In the genomic region with DNA sequence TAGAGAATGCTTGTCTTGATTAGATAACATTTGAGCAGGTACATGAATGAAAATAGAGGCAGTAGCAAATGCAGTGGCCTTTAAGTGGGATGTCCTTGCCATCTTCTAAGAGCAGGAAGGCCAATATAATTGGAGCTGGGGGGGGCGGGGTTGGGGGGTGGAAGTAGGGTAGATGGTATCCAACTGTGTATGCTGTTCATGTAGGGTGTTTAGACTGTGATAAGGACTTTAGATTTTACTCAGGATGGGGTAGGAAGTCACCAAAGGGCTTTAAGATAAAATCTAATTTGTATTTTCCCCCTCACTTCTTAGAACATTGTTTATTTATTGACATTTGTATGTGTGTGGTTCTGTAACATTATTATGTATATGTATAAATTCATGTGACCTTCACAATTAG, we compare ENCODE assay signal across 25 cellular contexts. TPM values are rescaled to one million over a fixed set of nuclear protein-coding genes. Genes with fewer than 3 reads are reported as not detected.
DNase-seq lines count a peak whose midpoint lies in the region; ATAC-seq and TF ChIP-seq lines count a peak whose summit lies in the region.
"Had no signal": no experiment of that assay in that cellular context is flagged by ENCODE, and none has a peak within 500 bp of the region (broad histone marks: within the 10 kb centered on the region; RNA-seq: fewer than 3 reads in every experiment).

No MANE protein-coding gene starts in this region.

- peaks cover 35% of the 10 kb centered on the region; the same call in 1 of the 2 replicates for H4K20me1 ChIP-seq in GM23338 (replicated peaks; ENCODE audit: insufficient read depth)

- H3K9me3 Mint-ChIP-seq in activated T-cell treated with anti-CD3 and anti-CD28 coated beads, Interleukin-2, amount 50 U/mL, for 4 hours: no peaks in the 10 kb centered on the region
- no peaks in the 10 kb centered on the region for H3K9me3 Mint-ChIP-seq in GM23338
- no peaks in the 10 kb centered on the region for H3K9me3 Mint-ChIP-seq in activated T-helper 17 cell treated with anti-CD3 and anti-CD28 coated beads, Interleukin-2, amount 50 U/mL, for 72 hours

- no peak overlapping the region for H3K18ac ChIP-seq in trophoblast cell (ENCODE audit: low read length)

- WGBS in trophoblast cell (ENCODE audit: extremely low coverage, insufficient coverage, insufficient read length): no CpG with 5 or more reads among the region's 1 CpG

- no peak overlapping the region for H3K14ac ChIP-seq in trophoblast cell (ENCODE audit: low read length)

- no peaks in the 10 kb centered on the region for H3K27me3 Mint-ChIP-seq in activated T-cell treated with anti-CD3 and anti-CD28 coated beads, Interleukin-2, amount 50 U/mL, for 4 hours (ENCODE audit: low read depth)
- no peaks in the 10 kb centered on the region for H3K27me3 Mint-ChIP-seq in GM23338 (ENCODE audit: insufficient read depth, low read depth, poor library complexity)
- no peaks in the 10 kb centered on the region for H3K27me3 Mint-ChIP-seq in activated T-helper 17 cell treated with anti-CD3 and anti-CD28 coated beads, Interleukin-2, amount 50 U/mL, for 72 hours

- H3K4me1 Mint-ChIP-seq in activated T-cell treated with anti-CD3 and anti-CD28 coated beads, Interleukin-2, amount 50 U/mL, for 4 hours (ENCODE audit: low read depth): peaks cover 90% of the 10 kb centered on the region
- H3K4me1 Mint-ChIP-seq in GM23338: peaks cover 63% of the 10 kb centered on the region
- peaks cover 57% of the 10 kb centered on the region for H3K4me1 Mint-ChIP-seq in activated T-helper 17 cell treated with anti-CD3 and anti-CD28 coated beads, Interleukin-2, amount 50 U/mL, for 72 hours

- no peak overlapping the region for H4K12ac ChIP-seq in trophoblast cell (ENCODE audit: low read depth, low read length)

- H3K4me3 Mint-ChIP-seq in activated T-cell treated with anti-CD3 and anti-CD28 coated beads, Interleukin-2, amount 50 U/mL, for 4 hours: peak overlapping the region; percentile 4
- no peak overlapping the region for H3K4me3 Mint-ChIP-seq in GM23338
- H3K4me3 Mint-ChIP-seq in activated T-helper 17 cell treated with anti-CD3 and anti-CD28 coated beads, Interleukin-2, amount 50 U/mL, for 72 hours: peak overlapping the region; percentile 89

- H3K4me1 ChIP-seq in GM23338 (ENCODE audit: insufficient read depth): peaks cover 65% of the 10 kb centered on the region
- peaks cover 2 to 9% of the 10 kb centered on the region in 2 experiments for H3K4me1 ChIP-seq in trophoblast cell (ENCODE audit: control insufficient read depth in 1 of 2, insufficient read depth in 2 of 2, low read length in 2 of 2)

- no peak overlapping the region for H3K27ac ChIP-seq in GM23338 (ENCODE audit: low read depth)
- H3K27ac ChIP-seq in trophoblast cell (ENCODE audit: low read depth, low read length): no peak overlapping the region
- H3K27ac ChIP-seq: spleen, stomach, upper lobe of right lung had no signal

- no peaks in the 10 kb centered on the region for H3F3A ChIP-seq in GM23338 (replicated peaks; ENCODE audit: low read depth)

- no peak overlapping the region for H2AK5ac ChIP-seq in trophoblast cell (ENCODE audit: low read length)

- no peak overlapping the region for H3K9ac ChIP-seq in trophoblast cell (ENCODE audit: low read length)

- DNase-seq in activated T-cell treated with anti-CD3 and anti-CD28 coated beads, Interleukin-2, amount 50 U/mL, for 4 hours: no peak
- no peak for DNase-seq in activated T-cell treated with anti-CD3 and anti-CD28 coated beads, Interleukin-2, amount 50 U/mL, for 1 hour
- DNase-seq in GM23338 (ENCODE audit: low spot score) (no peak), trophoblast cell (no peak), ecto neural progenitor cell (ENCODE audit: low spot score) (no peak)
- DNase-seq: ACHN; activated CD8-positive, alpha-beta memory T cell treated with anti-CD3 and anti-CD28 coated beads for 24 hours; activated effector memory CD4-positive, alpha-beta T cell treated with anti-CD3 and anti-CD28 coated beads, Interleukin-2, amount 50 U/mL, for 16 hours; aorta; C1 segment of cervical spinal cord; H7; mammary epithelial cell; MM.1S; NCI-H146; NCI-H2171; NCI-H524 treated with DMSO at 0.1 percent for 48 hours; retina; spleen; stimulated activated CD4-positive, alpha-beta T cell treated with anti-CD3 and anti-CD28 coated beads, Interleukin-4, amount 100 ng/mL, for 24 hours; stomach; upper lobe of right lung had no signal

- H3K36me3 Mint-ChIP-seq in activated T-cell treated with anti-CD3 and anti-CD28 coated beads, Interleukin-2, amount 50 U/mL, for 4 hours (ENCODE audit: insufficient read depth): peaks cover 17% of the 10 kb centered on the region
- H3K36me3 Mint-ChIP-seq in GM23338 (ENCODE audit: low read depth): no peaks in the 10 kb centered on the region
- peaks cover 86% of the 10 kb centered on the region for H3K36me3 Mint-ChIP-seq in activated T-helper 17 cell treated with anti-CD3 and anti-CD28 coated beads, Interleukin-2, amount 50 U/mL, for 72 hours (ENCODE audit: low read depth)

- ATAC-seq in activated T-cell treated with anti-CD3 and anti-CD28 coated beads, Interleukin-2, amount 50 U/mL, for 4 hours: peak in 1 of 2 donors; percentile 23
- ATAC-seq in GM23338 (no peak), GM21447 (IDR thresholded peaks at IDR 0.05; ENCODE audit: unreplicated experiment) (no peak), GM19351 (IDR thresholded peaks at IDR 0.05; ENCODE audit: unreplicated experiment) (no peak)
- peak; percentile 41 for ATAC-seq in activated T-helper 17 cell treated with anti-CD3 and anti-CD28 coated beads, Interleukin-2, amount 50 U/mL, for 72 hours (replicated peaks)
- ATAC-seq: Panc1, upper lobe of right lung had no signal

- H3K36me3 ChIP-seq in GM23338 (ENCODE audit: insufficient read depth): no peaks in the 10 kb centered on the region
- no peaks in the 10 kb centered on the region for H3K36me3 ChIP-seq in trophoblast cell (ENCODE audit: control insufficient read depth in 1 of 2, insufficient read depth in 2 of 2, low read length in 2 of 2)
- H3K36me3 ChIP-seq: spleen, stomach, upper lobe of right lung had no signal

- H3K79me2 ChIP-seq in GM23338 (replicated peaks; ENCODE audit: insufficient read depth) (peaks cover 100% of the 10 kb centered on the region), trophoblast cell (ENCODE audit: control insufficient read depth, insufficient read depth, low read length, poor library complexity) (peaks cover 13% of the 10 kb centered on the region)

- H3K27me3 ChIP-seq in GM23338 (ENCODE audit: insufficient read depth) (no peaks in the 10 kb centered on the region), trophoblast cell (ENCODE audit: insufficient read depth, low read length) (no peaks in the 10 kb centered on the region)
- H3K27me3 ChIP-seq: spleen, stomach, upper lobe of right lung had no signal

- no peaks in the 10 kb centered on the region for H3K9me2 ChIP-seq in GM23338 (ENCODE audit: insufficient read depth)

- H3K27ac Mint-ChIP-seq in GM23338: no peak overlapping the region
- H3K27ac Mint-ChIP-seq in activated T-helper 17 cell treated with anti-CD3 and anti-CD28 coated beads, Interleukin-2, amount 50 U/mL, for 72 hours: peak overlapping the region; percentile 16

- peak overlapping the region; percentile 62 for H3K4ac ChIP-seq in trophoblast cell (ENCODE audit: low read depth, low read length)

- no peak for TF ChIP-seq CTCF in GM23338 (conservative IDR thresholded peaks at IDR 0.05; ENCODE audit: low read depth in 2 of 2)

- 0 out of 2 replicates have a peak overlapping the region, but pooled peaks have one; percentile 15 for H3K4me2 ChIP-seq in GM23338
- H3K4me2 ChIP-seq in trophoblast cell (ENCODE audit: low read length): no peak overlapping the region

- H2BK5ac ChIP-seq in trophoblast cell (ENCODE audit: low read depth, low read length, poor library complexity): no peak overlapping the region

- H4K8ac ChIP-seq in trophoblast cell (ENCODE audit: low read depth, low read length): no peak overlapping the region

- H3K4me3 ChIP-seq in GM23338: no peak overlapping the region
- H3K4me3 ChIP-seq in trophoblast cell (ENCODE audit: low read depth, low read length): no peak overlapping the region
- H3K4me3 ChIP-seq: spleen, stomach, upper lobe of right lung had no signal

- no peak overlapping the region for H3K23ac ChIP-seq in trophoblast cell (ENCODE audit: low read length)

- H4K91ac ChIP-seq in trophoblast cell (ENCODE audit: low read depth, low read length): no peak overlapping the region

- H2BK120ac ChIP-seq in trophoblast cell (ENCODE audit: insufficient read depth, low read length, poor library complexity): no peak overlapping the region

- no peak overlapping the region for H2BK12ac ChIP-seq in trophoblast cell (ENCODE audit: low read length)

- no peaks in the 10 kb centered on the region for H3K9me3 ChIP-seq in trophoblast cell (ENCODE audit: insufficient read depth, low read depth, low read length)
- H3K9me3 ChIP-seq: spleen, stomach, upper lobe of right lung had no signal

- H3K79me1 ChIP-seq in trophoblast cell (ENCODE audit: low read length): peaks cover 2% of the 10 kb centered on the region

- H2AFZ ChIP-seq in GM23338: no peak overlapping the region
- H2AFZ ChIP-seq in trophoblast cell (ENCODE audit: insufficient read depth, low read length, poor library complexity): no peak overlapping the region

TF ChIP-seq in GM23338, 12 proteins besides CTCF, POLR2A, EP300 and RAD21 (continues in another document):
- TF ChIP-seq ETS1 (IDR thresholded peaks at IDR 0.05) (no peak), EZH2phosphoT487 (IDR thresholded peaks at IDR 0.05; ENCODE audit: unreplicated experiment) (no peak), NANOG (IDR thresholded peaks at IDR 0.05; ENCODE audit: borderline replicate concordance) (no peak), POLR2AphosphoS5 (IDR thresholded peaks at IDR 0.05; ENCODE audit: low read depth) (no peak), CREB1 (CRISPR knock-in tag; IDR thresholded peaks at IDR 0.05; ENCODE audit: low read depth) (no peak), ZNF331 (CRISPR knock-in tag; IDR thresholded peaks at IDR 0.05; ENCODE audit: low read depth) (no peak), JUNB (IDR thresholded peaks at IDR 0.05; ENCODE audit: unreplicated experiment) (no peak)

RNA-seq across cellular contexts. Expression of gene TAB2, which starts 12.0 kb away (rescaled TPM):
- total RNA-seq in activated T-cell treated with anti-CD3 and anti-CD28 coated beads, Interleukin-2, amount 50 U/mL, for 4 hours: 10 to 100 TPM; 69.7 to 84.9 (median 77.4) TPM
- 59.2 and 65.5 TPM in 2 replicates for total RNA-seq in GM23338 (2014; rRNA removed; shearing (Covaris generic))
- polyA plus RNA-seq in GM23338 (2016; fragmentation: Nextera tagmentation; extraction: Ambion mirVana): 19.8 and 21.7 TPM in 2 replicates
- 100 to 1,000 TPM; 164 to 185 TPM for total RNA-seq in activated T-helper 17 cell treated with anti-CD3 and anti-CD28 coated beads, Interleukin-2, amount 50 U/mL, for 72 hours
- polyA plus RNA-seq in trophoblast cell (2013): 59.5 and 60.1 TPM in 2 replicates
